20 cellular contexts compared by ENCODE assay signal in genomic region chr3:106228271-106228670, GRCh38.
DNase-seq lines count a peak whose midpoint lies in the region; ATAC-seq and TF ChIP-seq lines count a peak whose summit lies in the region.
"Had no signal": no experiment of that assay in that cellular context is flagged by ENCODE, and none has a peak within 500 bp of the region (broad histone marks: within the 10 kb centered on the region; RNA-seq: fewer than 3 reads in every experiment).

No MANE protein-coding gene starts in this region.

- H3K36me3 Mint-ChIP-seq in T-helper 1 cell treated with Interleukin-12 subunit alpha and Interleukin-12 subunit beta and Interleukin-4 antibody, amounts not matched to agents 30 μg/mL and 1 μg/mL, for 36 hours (ENCODE audit: low read depth), result peaks cover 39% of the 10 kb centered on the region
- H3K36me3 Mint-ChIP-seq in H9 (ENCODE audit: insufficient read depth in 1 of 3, low read depth in 3 of 3), result peaks cover 3 to 5% (median 4%) of the 10 kb centered on the region in 3 experiments; a peak in 4 of 7 replicates
- no peaks in the 10 kb centered on the region for H3K36me3 Mint-ChIP-seq in activated T-helper 17 cell treated with anti-CD3 and anti-CD28 coated beads, Interleukin-2, amount 50 U/mL, for 72 hours (ENCODE audit: low read depth)

- no CpG with 5 or more reads among the region's 2 CpGs for WGBS in H9 (ENCODE audit: extremely low coverage, insufficient read length, low lambda C conversion rate)
- no CpG with 5 or more reads among the region's 2 CpGs for WGBS in neuronal stem cell (ENCODE audit: extremely low coverage in 2 of 2, insufficient read length in 2 of 2, insufficient replicate concordance in 1 of 2), 2 donors

- no peak overlapping the region for H4K91ac ChIP-seq in H9 (ENCODE audit: insufficient read length, low read depth, low read length)
- H4K91ac ChIP-seq in neuronal stem cell (ENCODE audit: low read depth, low read length, poor library complexity), result no peak overlapping the region

- H3K23ac ChIP-seq in H9 (ENCODE audit: insufficient read length, low read depth, low read length), result no peak overlapping the region
- H3K23ac ChIP-seq in neuronal stem cell (ENCODE audit: low read depth, low read length, poor library complexity), result no peak overlapping the region

- no peak overlapping the region for H3T11ph ChIP-seq in H9 (ENCODE audit: low read length)

- no peak overlapping the region for H4K8ac ChIP-seq in H9 (replicated peaks; ENCODE audit: insufficient read length, low read depth, low read length)
- H4K8ac ChIP-seq in neuronal stem cell (ENCODE audit: low read depth, low read length), result no peak overlapping the region

- H3K27me3 ChIP-seq in H9 (ENCODE audit: insufficient read depth, low read length), result no peaks in the 10 kb centered on the region
- no peaks in the 10 kb centered on the region for H3K27me3 ChIP-seq in neuronal stem cell (ENCODE audit: control insufficient read depth in 3 of 3, insufficient read depth in 3 of 3, low read depth in 1 of 3, low read length in 3 of 3)
- H3K27me3 ChIP-seq: tibial artery had no signal

- H2BK120ac ChIP-seq in H9 (ENCODE audit: low read depth, low read length, poor library complexity, severe bottlenecking) (no peak overlapping the region), neuronal stem cell (ENCODE audit: low read depth, low read length) (no peak overlapping the region)

- no peaks in the 10 kb centered on the region for H3K27me3 Mint-ChIP-seq in T-helper 1 cell treated with Interleukin-12 subunit alpha and Interleukin-12 subunit beta and Interleukin-4 antibody, amounts not matched to agents 30 μg/mL and 1 μg/mL, for 36 hours (ENCODE audit: low read depth)
- H3K27me3 Mint-ChIP-seq in H9 (ENCODE audit: low read depth), result no peaks in the 10 kb centered on the region
- no peaks in the 10 kb centered on the region for H3K27me3 Mint-ChIP-seq in activated T-helper 17 cell treated with anti-CD3 and anti-CD28 coated beads, Interleukin-2, amount 50 U/mL, for 72 hours
- H3K27me3 Mint-ChIP-seq: stimulated activated memory B cell treated with anti-CD40 and anti-IgM and Interleukin-4, amounts not matched to agents 10 μg/mL and 1 μg/mL and 100 μg/mL, for 72 hours had no signal

- H3K4me1 ChIP-seq in H9 (ENCODE audit: insufficient read depth, low read length) (no peaks in the 10 kb centered on the region), neuronal stem cell (ENCODE audit: control insufficient read depth in 2 of 2, insufficient read depth in 1 of 2, low read depth in 1 of 2, low read length in 2 of 2) (no peaks in the 10 kb centered on the region)
- H3K4me1 ChIP-seq: psoas muscle, tibial artery had no signal

- no peak overlapping the region for H3K27ac ChIP-seq in H9 (ENCODE audit: insufficient read length, low read depth, low read length)
- H3K27ac ChIP-seq in neuronal stem cell (replicated peaks; ENCODE audit: low read length), result no peak overlapping the region
- H3K27ac ChIP-seq: coronary artery, psoas muscle, tibial artery had no signal

- H3K4ac ChIP-seq in H9 (ENCODE audit: low read depth, low read length), result no peak overlapping the region
- no peak overlapping the region for H3K4ac ChIP-seq in neuronal stem cell (ENCODE audit: low read length)

- peak overlapping the region; percentile 72 for H3K27ac Mint-ChIP-seq in T-helper 1 cell treated with Interleukin-12 subunit alpha and Interleukin-12 subunit beta and Interleukin-4 antibody, amounts not matched to agents 30 μg/mL and 1 μg/mL, for 36 hours
- no peak overlapping the region for H3K27ac Mint-ChIP-seq in H9
- peak overlapping the region; percentile 80 for H3K27ac Mint-ChIP-seq in activated T-helper 17 cell treated with anti-CD3 and anti-CD28 coated beads, Interleukin-2, amount 50 U/mL, for 72 hours
- H3K27ac Mint-ChIP-seq: HFFc6; stimulated activated memory B cell treated with anti-CD40 and anti-IgM and Interleukin-4, amounts not matched to agents 10 μg/mL and 1 μg/mL and 100 μg/mL, for 72 hours had no signal

- H3K9me3 Mint-ChIP-seq in T-helper 1 cell treated with Interleukin-12 subunit alpha and Interleukin-12 subunit beta and Interleukin-4 antibody, amounts not matched to agents 30 μg/mL and 1 μg/mL, for 36 hours, result peaks cover 44% of the 10 kb centered on the region
- H3K9me3 Mint-ChIP-seq in H9, result peaks cover 3 to 11% of the 10 kb centered on the region in 2 experiments; a peak in 4 of 5 replicates
- no peaks in the 10 kb centered on the region for H3K9me3 Mint-ChIP-seq in activated T-helper 17 cell treated with anti-CD3 and anti-CD28 coated beads, Interleukin-2, amount 50 U/mL, for 72 hours
- H3K9me3 Mint-ChIP-seq: HFFc6 had no signal

- no peak overlapping the region for H3K18ac ChIP-seq in H9 (ENCODE audit: insufficient read length, low read depth, low read length)
- H3K18ac ChIP-seq in neuronal stem cell (ENCODE audit: low read length), result no peak overlapping the region

- H3K79me2 ChIP-seq in H9 (ENCODE audit: insufficient read depth, low read length), result no peaks in the 10 kb centered on the region

- no peaks in the 10 kb centered on the region for H4K20me1 ChIP-seq in H9 (ENCODE audit: control insufficient read depth, insufficient read depth, insufficient read length)

- H2AFZ ChIP-seq in H9 (ENCODE audit: low read length), result peak overlapping the region; percentile 32
- H2AFZ ChIP-seq in neuronal stem cell (ENCODE audit: low read length), result peak overlapping the region; percentile 67

- no peaks in the 10 kb centered on the region for H3K79me1 ChIP-seq in H9 (ENCODE audit: insufficient read depth, low read depth, low read length, poor library complexity, severe bottlenecking)
- no peaks in the 10 kb centered on the region for H3K79me1 ChIP-seq in neuronal stem cell (ENCODE audit: low read depth, low read length)

- H2BK12ac ChIP-seq in H9 (ENCODE audit: insufficient read length, low read depth, low read length) (no peak overlapping the region), neuronal stem cell (ENCODE audit: low read length) (no peak overlapping the region)

- peak overlapping the region; percentile 45 for H2BK20ac ChIP-seq in H9 (ENCODE audit: low read depth, low read length, poor library complexity, severe bottlenecking)

- H3K4me3 Mint-ChIP-seq in T-helper 1 cell treated with Interleukin-12 subunit alpha and Interleukin-12 subunit beta and Interleukin-4 antibody, amounts not matched to agents 30 μg/mL and 1 μg/mL, for 36 hours, result no peak overlapping the region
- H3K4me3 Mint-ChIP-seq in H9, result no peak overlapping the region
- H3K4me3 Mint-ChIP-seq in activated T-helper 17 cell treated with anti-CD3 and anti-CD28 coated beads, Interleukin-2, amount 50 U/mL, for 72 hours, result peak overlapping the region; percentile 47
- H3K4me3 Mint-ChIP-seq: HFFc6; stimulated activated memory B cell treated with anti-CD40 and anti-IgM and Interleukin-4, amounts not matched to agents 10 μg/mL and 1 μg/mL and 100 μg/mL, for 72 hours had no signal

- H3K36me3 ChIP-seq in neuronal stem cell (replicated peaks in 1 of 2; ENCODE audit: control insufficient read depth in 2 of 2, insufficient read depth in 2 of 2, low read length in 2 of 2), result no peaks in the 10 kb centered on the region
- H3K36me3 ChIP-seq: tibial artery had no signal

- no peak overlapping the region for H2AK5ac ChIP-seq in H9 (ENCODE audit: insufficient read length, low read length)
- H2AK5ac ChIP-seq in neuronal stem cell (ENCODE audit: low read depth, low read length), result no peak overlapping the region

- no peak overlapping the region for H3K4me3 ChIP-seq in neuronal stem cell (ENCODE audit: low read length in 2 of 2)
- H3K4me3 ChIP-seq: coronary artery, lung, psoas muscle, tibial artery had no signal

- no peak for TF ChIP-seq CTCF in H9 (conservative IDR thresholded peaks at IDR 0.05)

- no peak for DNase-seq in T-helper 1 cell
- no peak for DNase-seq in H9
- no peak for DNase-seq in neuronal stem cell (ENCODE audit: low spot score)
- no peak for DNase-seq in NOMO-1 treated with DMSO at 0.1 percent for 48 hours (lab: John Stamatoyannopoulos, UW; ENCODE audit: unreplicated experiment)
- no peak for DNase-seq in LoVo (ENCODE audit: low spot score)
- DNase-seq: activated effector memory CD4-positive, alpha-beta T cell treated with anti-CD3 and anti-CD28 coated beads, Interleukin-2, amount 50 U/mL, for 16 hours; HFFc6; NCI-H1105; NCI-H2029 treated with DMSO at 0.1 percent for 48 hours; NCI-H82; psoas muscle; Right ventricle myocardium superior; stimulated activated CD4-positive, alpha-beta T cell treated with anti-CD3 and anti-CD28 coated beads, Interleukin-2, amount 100 ng/mL, for 24 hours; tibial artery had no signal

- H3K23me2 ChIP-seq in H9 (ENCODE audit: insufficient read length, low read depth, low read length, poor library complexity, severe bottlenecking), result no peaks in the 10 kb centered on the region

- H3K9me3 ChIP-seq in H9 (ENCODE audit: control insufficient read depth, low read depth, low read length), result no peaks in the 10 kb centered on the region
- H3K9me3 ChIP-seq in neuronal stem cell (replicated peaks in 1 of 2; ENCODE audit: control insufficient read depth in 2 of 2, insufficient read depth in 1 of 2, low read depth in 1 of 2, low read length in 2 of 2), result peaks cover 0 to 4% of the 10 kb centered on the region in 2 donors
- H3K9me3 ChIP-seq: psoas muscle, tibial artery had no signal

- no peak overlapping the region for H3K56ac ChIP-seq in H9 (ENCODE audit: insufficient read length, low read depth, low read length)

- ATAC-seq in activated T-helper 17 cell treated with anti-CD3 and anti-CD28 coated beads, Interleukin-2, amount 50 U/mL, for 72 hours (replicated peaks), result peak; percentile 39
- no peak for ATAC-seq in HG02885 (IDR thresholded peaks at IDR 0.05; ENCODE audit: poor library complexity, unreplicated experiment)
- ATAC-seq: psoas muscle; stimulated activated memory B cell treated with anti-CD40 and anti-IgM and Interleukin-4, amounts not matched to agents 10 μg/mL and 1 μg/mL and 100 μg/mL, for 72 hours had no signal

- H3K4me2 ChIP-seq in H9 (ENCODE audit: insufficient read depth, insufficient read length, low read length) (no peak overlapping the region), neuronal stem cell (ENCODE audit: insufficient read depth, low read length, poor library complexity, severe bottlenecking) (no peak overlapping the region)

- H2BK5ac ChIP-seq in H9 (ENCODE audit: insufficient read length, low read length) (no peak overlapping the region), neuronal stem cell (ENCODE audit: low read length) (no peak overlapping the region)

- H3K14ac ChIP-seq in H9 (ENCODE audit: insufficient read depth, low read length), result no peak overlapping the region
- no peak overlapping the region for H3K14ac ChIP-seq in neuronal stem cell (ENCODE audit: low read length)

- H3K4me1 Mint-ChIP-seq in T-helper 1 cell treated with Interleukin-12 subunit alpha and Interleukin-12 subunit beta and Interleukin-4 antibody, amounts not matched to agents 30 μg/mL and 1 μg/mL, for 36 hours (ENCODE audit: low read depth), result peaks cover 43% of the 10 kb centered on the region
- H3K4me1 Mint-ChIP-seq in H9, result no peaks in the 10 kb centered on the region
- H3K4me1 Mint-ChIP-seq in activated T-helper 17 cell treated with anti-CD3 and anti-CD28 coated beads, Interleukin-2, amount 50 U/mL, for 72 hours, result peaks cover 22% of the 10 kb centered on the region

- H4K5ac ChIP-seq in H9 (ENCODE audit: insufficient read length, low read depth, low read length), result no peak overlapping the region

- H3K9ac ChIP-seq in H9 (ENCODE audit: extremely low read depth, insufficient read length, low read length) (no peak overlapping the region), neuronal stem cell (ENCODE audit: low read depth, low read length, poor library complexity) (no peak overlapping the region)

- H2BK15ac ChIP-seq in H9 (ENCODE audit: low read depth, low read length), result no peak overlapping the region
- no peak overlapping the region for H2BK15ac ChIP-seq in neuronal stem cell (ENCODE audit: low read length)

Comparison
In these comparisons a context has a peak if more than half of its experiments do, and no peak if none do; other contexts are left out.
1. H3K27ac Mint-ChIP-seq: peak in T-helper 1 cell treated with Interleukin-12 subunit alpha and Interleukin-12 subunit beta and Interleukin-4 antibody, amounts not matched to agents 30 μg/mL and 1 μg/mL, for 36 hours (single experiment) and activated T-helper 17 cell treated with anti-CD3 and anti-CD28 coated beads, Interleukin-2, amount 50 U/mL, for 72 hours (single experiment); none in H9 (0 of 3).